27 cellular contexts compared by ENCODE assay signal in the genomic region with DNA sequence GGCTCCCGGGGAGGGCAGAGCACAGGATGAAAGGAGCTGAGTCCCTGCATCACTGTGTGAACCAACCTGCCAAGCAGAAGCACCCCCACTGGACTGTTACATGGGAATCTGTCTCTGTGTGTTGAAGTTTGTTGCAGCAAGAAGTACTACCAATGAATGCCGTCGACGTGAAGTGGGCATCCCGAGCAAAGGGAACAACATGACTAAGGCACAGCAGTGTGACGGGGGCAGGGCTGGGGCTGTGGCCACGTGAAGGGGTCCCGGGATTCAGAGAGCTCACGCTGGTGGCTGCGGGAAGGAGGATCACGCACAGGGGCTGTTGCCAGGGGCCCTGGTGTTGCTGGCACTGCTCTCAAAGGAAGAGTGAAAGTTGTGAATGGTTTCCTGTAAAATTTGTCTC. TPM values are rescaled to one million over a fixed set of nuclear protein-coding genes. Genes with fewer than 3 reads are reported as not detected.
"Had no signal": no experiment of that assay in that cellular context is flagged by ENCODE, and none has a peak within 500 bp of the region (broad histone marks: within the 10 kb centered on the region; RNA-seq: fewer than 3 reads in every experiment).

No MANE protein-coding gene starts in this region.

- H3K9me3 Mint-ChIP-seq: activated naive CD4-positive, alpha-beta T cell treated with anti-CD3 and anti-CD28 coated beads, Interleukin-2, amount 50 U/mL, for 24 hours had no signal

- H3K27me3 Mint-ChIP-seq: activated CD8-positive, alpha-beta T cell treated with anti-CD3 and anti-CD28 coated beads for 36 hours; activated naive CD4-positive, alpha-beta T cell treated with anti-CD3 and anti-CD28 coated beads, Interleukin-2, amount 50 U/mL, for 24 hours; activated naive CD8-positive, alpha-beta T cell treated with anti-CD3 and anti-CD28 coated beads for 36 hours; activated naive CD8-positive, alpha-beta T cell treated with anti-CD3 and anti-CD28 coated beads, Interleukin-2, amount 50 U/mL, for 24 hours; activated T-helper 17 cell treated with anti-CD3 and anti-CD28 coated beads, Interleukin-2, amount 50 U/mL, for 72 hours had no signal

- ATAC-seq: activated CD8-positive, alpha-beta T cell treated with anti-CD3 and anti-CD28 coated beads for 36 hours; activated naive CD8-positive, alpha-beta T cell treated with anti-CD3 and anti-CD28 coated beads, Interleukin-2, amount 50 U/mL, for 24 hours; activated T-cell treated with anti-CD3 and anti-CD28 coated beads, Interleukin-2, amount 50 U/mL, for 4 hours; activated T-helper 17 cell treated with anti-CD3 and anti-CD28 coated beads, Interleukin-2, amount 50 U/mL, for 72 hours; body of pancreas; esophagus mucosa had no signal

- H3K4me3 ChIP-seq: adrenal gland, body of pancreas, colonic mucosa had no signal

- H3K27ac Mint-ChIP-seq: activated CD8-positive, alpha-beta T cell treated with anti-CD3 and anti-CD28 coated beads for 36 hours; activated naive CD4-positive, alpha-beta T cell treated with anti-CD3 and anti-CD28 coated beads, Interleukin-2, amount 50 U/mL, for 24 hours; activated naive CD8-positive, alpha-beta T cell treated with anti-CD3 and anti-CD28 coated beads for 36 hours; activated naive CD8-positive, alpha-beta T cell treated with anti-CD3 and anti-CD28 coated beads, Interleukin-2, amount 50 U/mL, for 24 hours; activated T-helper 17 cell treated with anti-CD3 and anti-CD28 coated beads, Interleukin-2, amount 50 U/mL, for 72 hours had no signal

- H3K36me3 ChIP-seq: colonic mucosa had no signal

- H3K4me1 Mint-ChIP-seq: activated naive CD4-positive, alpha-beta T cell treated with anti-CD3 and anti-CD28 coated beads, Interleukin-2, amount 50 U/mL, for 24 hours; activated naive CD8-positive, alpha-beta T cell treated with anti-CD3 and anti-CD28 coated beads for 36 hours; activated naive CD8-positive, alpha-beta T cell treated with anti-CD3 and anti-CD28 coated beads, Interleukin-2, amount 50 U/mL, for 24 hours; activated T-helper 17 cell treated with anti-CD3 and anti-CD28 coated beads, Interleukin-2, amount 50 U/mL, for 72 hours had no signal

- H3K4me3 Mint-ChIP-seq: activated CD8-positive, alpha-beta T cell treated with anti-CD3 and anti-CD28 coated beads for 36 hours; activated naive CD4-positive, alpha-beta T cell treated with anti-CD3 and anti-CD28 coated beads, Interleukin-2, amount 50 U/mL, for 24 hours; activated naive CD8-positive, alpha-beta T cell treated with anti-CD3 and anti-CD28 coated beads for 36 hours; activated naive CD8-positive, alpha-beta T cell treated with anti-CD3 and anti-CD28 coated beads, Interleukin-2, amount 50 U/mL, for 24 hours; activated T-cell treated with anti-CD3 and anti-CD28 coated beads, Interleukin-2, amount 50 U/mL, for 4 hours; activated T-helper 17 cell treated with anti-CD3 and anti-CD28 coated beads, Interleukin-2, amount 50 U/mL, for 72 hours had no signal

- H3K4me1 ChIP-seq: adrenal gland, body of pancreas, colonic mucosa had no signal

- H3K9me3 ChIP-seq: adrenal gland, body of pancreas, colonic mucosa had no signal

- H3K27ac ChIP-seq: adrenal gland, colonic mucosa, epithelial cell of prostate had no signal

- H3K27me3 ChIP-seq: adrenal gland, body of pancreas, colonic mucosa had no signal

- DNase-seq: activated CD4-positive, alpha-beta T cell treated with anti-CD3 and anti-CD28 coated beads for 48 hours; activated CD4-positive, alpha-beta T cell treated with anti-CD3 and anti-CD28 coated beads, Interleukin-2, amount 50 U/mL, for 1 hour; activated CD4-positive, alpha-beta T cell treated with anti-CD3 and anti-CD28 coated beads, Interleukin-2, amount 50 U/mL, for 48 hours; activated CD8-positive, alpha-beta memory T cell treated with anti-CD3 and anti-CD28 coated beads for 24 hours; activated CD8-positive, alpha-beta T cell treated with anti-CD3 and anti-CD28 coated beads for 36 hours; activated effector memory CD4-positive, alpha-beta T cell treated with Interleukin-2 at 50 U/mL for 16 hours; activated gamma-delta T cell treated with Interleukin-2 at 50 U/mL for 16 hours; activated naive CD4-positive, alpha-beta T cell treated with Interleukin-2 at 50 U/mL for 16 hours; activated naive CD8-positive, alpha-beta T cell treated with anti-CD3 and anti-CD28 coated beads for 36 hours; activated naive CD8-positive, alpha-beta T cell treated with anti-CD3 and anti-CD28 coated beads, Interleukin-2, amount 50 U/mL, for 24 hours; activated T-cell treated with anti-CD3 and anti-CD28 coated beads, Interleukin-2, amount 50 U/mL, for 4 hours; adrenal gland; amygdala; aorta; body of pancreas; central memory CD4-positive, alpha-beta T cell; cerebellar nuclear complex; colonic mucosa; effector CD8-positive, alpha-beta T cell; foreskin fibroblast; head of caudate nucleus; T-helper 2 cell had no signal

RNA-seq across cellular contexts. Expression of a gene that starts 27.5 kb away (rescaled TPM):
- total RNA-seq: activated CD8-positive, alpha-beta T cell treated with anti-CD3 and anti-CD28 coated beads for 36 hours; activated naive CD8-positive, alpha-beta T cell treated with anti-CD3 and anti-CD28 coated beads for 36 hours; activated T-cell treated with anti-CD3 and anti-CD28 coated beads, Interleukin-2, amount 50 U/mL, for 4 hours; activated T-helper 17 cell treated with anti-CD3 and anti-CD28 coated beads, Interleukin-2, amount 50 U/mL, for 72 hours; body of pancreas; esophagus mucosa; T-helper 1 cell treated with Interleukin-12 subunit alpha and Interleukin-12 subunit beta and Interleukin-4 antibody, amounts not matched to agents 30 ng/mL and 1 ng/mL, for 36 hours had no signal
- polyA plus RNA-seq: aorta had no signal
